In the genomic region with DNA sequence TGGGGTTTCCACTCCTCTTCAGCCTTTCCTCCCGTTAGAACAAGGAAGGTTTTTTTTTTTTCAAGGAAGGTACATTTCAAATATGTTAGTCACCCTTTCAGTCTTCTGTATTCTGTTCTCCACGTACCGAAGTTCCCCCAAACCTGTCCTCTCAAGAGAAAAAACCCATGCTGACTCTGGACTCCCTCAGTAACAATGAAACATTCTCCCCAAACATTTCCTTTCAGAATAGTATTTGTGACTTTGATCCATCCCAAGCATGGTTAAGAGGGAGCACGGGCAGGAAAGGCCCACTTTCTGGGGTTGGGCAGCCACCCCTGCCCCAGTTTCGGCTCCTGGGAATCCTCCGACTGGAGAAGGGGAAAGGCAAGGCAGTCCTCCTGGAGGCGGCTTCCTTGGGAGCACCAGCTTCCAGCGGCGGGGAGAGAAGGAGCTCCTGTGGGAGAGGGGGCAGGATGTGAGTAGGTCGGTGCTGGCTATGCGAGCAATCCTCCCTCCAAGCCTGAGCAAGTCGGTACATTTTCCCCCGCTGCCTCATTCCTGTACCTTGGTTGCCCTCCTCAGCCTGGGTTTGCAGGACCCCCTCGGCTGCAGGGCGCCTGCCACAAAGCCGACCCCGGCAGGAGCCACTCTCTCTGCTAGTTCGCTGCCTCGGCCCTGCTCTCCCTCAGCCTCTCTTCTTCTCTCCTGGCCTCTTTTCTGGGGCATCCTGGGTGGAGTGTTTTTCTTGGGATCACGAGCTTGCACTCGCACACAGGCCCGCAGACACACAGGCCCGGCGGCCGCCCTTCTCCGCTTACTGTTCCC, we compare ENCODE assay signal across 8 cellular contexts. TPM values are rescaled to one million over a fixed set of nuclear protein-coding genes. Genes with fewer than 3 reads are reported as not detected.
DNase-seq lines count a peak whose midpoint lies in the region; ATAC-seq and TF ChIP-seq lines count a peak whose summit lies in the region.

No MANE protein-coding gene starts in this region.

- no peak for TF ChIP-seq POLR2A in prostate gland (IDR thresholded peaks at IDR 0.05)

- WGBS in prostate gland: 30% methylated on average over 26 of the region's 26 CpGs

- peaks cover 35% of the 10 kb centered on the region for H3K36me3 ChIP-seq in SJSA1
- no peaks in the 10 kb centered on the region for H3K36me3 ChIP-seq in fibroblast of lung (ENCODE audit: control insufficient read depth, insufficient read depth, low read length)
- no peaks in the 10 kb centered on the region for H3K36me3 ChIP-seq in prostate gland

- no peak for TF ChIP-seq CTCF in fibroblast of lung (conservative IDR thresholded peaks at IDR 0.05 in 1 of 2, IDR thresholded peaks at IDR 0.05 in 1 of 2; ENCODE audit: low read depth in 1 of 2, low read length in 2 of 2)
- no peak for TF ChIP-seq CTCF in prostate gland (IDR thresholded peaks at IDR 0.05)

- H3K9ac ChIP-seq in fibroblast of lung (ENCODE audit: insufficient read depth, low read length): peak overlapping the region; percentile 93

- peaks cover 26% of the 10 kb centered on the region for H3K4me1 ChIP-seq in SJSA1 (replicated peaks)
- H3K4me1 ChIP-seq in fibroblast of lung (ENCODE audit: control insufficient read depth, extremely low read depth, insufficient read depth, low read length): peaks cover 4% of the 10 kb centered on the region
- H3K4me1 ChIP-seq in prostate gland (replicated peaks): peaks cover 5% of the 10 kb centered on the region

- H3K4me3 ChIP-seq in SJSA1 (peak overlapping the region; percentile 65), fibroblast of lung (replicated peaks in 1 of 4; ENCODE audit: control extremely low read depth in 1 of 4, insufficient read depth in 1 of 4, low read depth in 3 of 4, low read length in 4 of 4) (peak overlapping the region; percentile 70 to 93 (median 84)), prostate gland (peak overlapping the region; percentile 22 to 23)

- no peaks in the 10 kb centered on the region for H4K20me1 ChIP-seq in fibroblast of lung (ENCODE audit: control insufficient read depth, extremely low read depth, insufficient read depth, low read length)

- intact Hi-C loops in prostate gland (cut with DNase I): loop anchor here (2.0 to 10.0 kb wide), 2 partner anchors 15 to 233 kb away; a partner anchor contains a TSS

- no peaks in the 10 kb centered on the region for H3K27me3 ChIP-seq in SJSA1 (replicated peaks)
- H3K27me3 ChIP-seq in fibroblast of lung (ENCODE audit: control insufficient read depth, insufficient read depth, low read length): no peaks in the 10 kb centered on the region
- H3K27me3 ChIP-seq in prostate gland (replicated peaks; ENCODE audit: insufficient read depth): no peaks in the 10 kb centered on the region

- no peak for ATAC-seq in HG03442 (IDR thresholded peaks at IDR 0.05; ENCODE audit: unreplicated experiment)
- no peak for ATAC-seq in GM19467 (IDR thresholded peaks at IDR 0.05; ENCODE audit: unreplicated experiment)
- ATAC-seq in GM19035 (IDR thresholded peaks at IDR 0.05; ENCODE audit: unreplicated experiment): no peak

- peak; percentile 29 for DNase-seq in EH (ENCODE audit: low read depth)
- no peak for DNase-seq in SJSA1 (ENCODE audit: low read depth in 1 of 2, low spot score in 2 of 2)
- DNase-seq in fibroblast of lung (ENCODE audit: low read depth in 2 of 2): peak; percentile 53 to 55
- no peak for DNase-seq in prostate gland (ENCODE audit: low spot score)
- DNase-seq in cortex of kidney (lab: John Stamatoyannopoulos, UW): no peak

- H3K27ac ChIP-seq in SJSA1 (no peak overlapping the region), fibroblast of lung (ENCODE audit: insufficient read depth, low read length) (peak overlapping the region; percentile 95), prostate gland (peak overlapping the region; percentile 70 to 75)

- H3K79me2 ChIP-seq in fibroblast of lung (ENCODE audit: control insufficient read depth, insufficient read depth, low read length): peaks cover 62% of the 10 kb centered on the region

- peak overlapping the region; percentile 97 for H3K4me2 ChIP-seq in fibroblast of lung (ENCODE audit: extremely low read depth, insufficient read depth, low read length)

- no peaks in the 10 kb centered on the region for H3K9me3 ChIP-seq in SJSA1 (replicated peaks)
- no peaks in the 10 kb centered on the region for H3K9me3 ChIP-seq in fibroblast of lung (ENCODE audit: control insufficient read depth, insufficient read depth, low read depth, low read length)
- no peaks in the 10 kb centered on the region for H3K9me3 ChIP-seq in prostate gland

- H2AFZ ChIP-seq in fibroblast of lung (ENCODE audit: low read length): no peak overlapping the region

RNA-seq across cellular contexts. Expression of a gene that starts 2.1 kb away (rescaled TPM):
- total RNA-seq in SJSA1 (2014; rRNA removed; shearing (Covaris generic)): 2.0 and 5.8 TPM in 2 replicates
- total RNA-seq in fibroblast of lung (0.50 and 0.51 TPM in 2 replicates), prostate gland (1 to 10 TPM in 1 of 2 donors, not detected in 1; 2.1 TPM)
- 0.58 and 0.83 TPM in 2 replicates for polyA plus RNA-seq in fibroblast of lung
- 0.66 and 0.67 TPM in 2 replicates for polyA plus RNA-seq in fibroblast of lung (2012)
- polyA minus RNA-seq in fibroblast of lung (ENCODE audit: low replicate concordance): 1.1 TPM in 1 of 2 replicates, not detected in the other

RNA-seq across cellular contexts. Expression of a gene that starts 4.6 kb away (rescaled TPM):
- total RNA-seq in SJSA1 (2014; rRNA removed; shearing (Covaris generic)): 0.47 and 2.3 TPM in 2 replicates
- total RNA-seq in fibroblast of lung: 1.0 and 1.3 TPM in 2 replicates
- 2.3 and 2.6 TPM in 2 replicates for polyA plus RNA-seq in fibroblast of lung
- polyA plus RNA-seq in fibroblast of lung (2012): 1.4 and 2.2 TPM in 2 replicates
- polyA minus RNA-seq in fibroblast of lung (ENCODE audit: low replicate concordance): 2.1 and 2.3 TPM in 2 replicates
- total RNA-seq in prostate gland: 1 to 10 TPM in 1 of 2 donors, not detected in 1; 1.4 TPM

RNA-seq across cellular contexts. Expression of a gene that starts 32.7 kb away (rescaled TPM):
- total RNA-seq in SJSA1 (2014; rRNA removed; shearing (Covaris generic)): 0.58 TPM in 1 of 2 replicates, not detected in the other
- total RNA-seq in fibroblast of lung (0.33 and 0.51 TPM in 2 replicates), prostate gland (1 to 10 TPM; 1.4 to 1.8 TPM)
- 2.4 and 3.6 TPM in 2 replicates for polyA plus RNA-seq in fibroblast of lung
- polyA plus RNA-seq in fibroblast of lung (2012): 2.6 and 3.3 TPM in 2 replicates
- polyA minus RNA-seq in fibroblast of lung (ENCODE audit: low replicate concordance): 1.6 and 3.6 TPM in 2 replicates

RNA-seq across cellular contexts. Expression of a gene that starts 45.6 kb away (rescaled TPM):
- 0.79 and 0.81 TPM in 2 replicates for total RNA-seq in SJSA1 (2014; rRNA removed; shearing (Covaris generic))
- total RNA-seq in fibroblast of lung (18.3 and 22.1 TPM in 2 replicates), prostate gland (10 to 100 TPM in 1 of 2 donors, 1 to 10 TPM in 1; 3.7 to 12.9 TPM)
- 16.6 and 35.6 TPM in 2 replicates for polyA plus RNA-seq in fibroblast of lung
- 17.5 and 31.8 TPM in 2 replicates for polyA plus RNA-seq in fibroblast of lung (2012)
- 3.1 and 3.9 TPM in 2 replicates for polyA minus RNA-seq in fibroblast of lung (ENCODE audit: low replicate concordance)

RNA-seq across cellular contexts. Expression of a gene that starts 49.7 kb away (rescaled TPM):
- total RNA-seq in SJSA1 (2014; rRNA removed; shearing (Covaris generic)): 0.79 TPM in 1 of 2 replicates, not detected in the other
- total RNA-seq in fibroblast of lung (3.6 and 4.4 TPM in 2 replicates), prostate gland (1 to 10 TPM; 6.9 to 7.5 TPM)
- 0.70 and 1.2 TPM in 2 replicates for polyA plus RNA-seq in fibroblast of lung
- polyA plus RNA-seq in fibroblast of lung (2012): 1.6 and 3.8 TPM in 2 replicates
- polyA minus RNA-seq in fibroblast of lung (ENCODE audit: low replicate concordance): 0.30 and 1.6 TPM in 2 replicates

Comparison
In these comparisons a context has a peak if more than half of its experiments do, and no peak if none do; other contexts are left out.
1. DNase-seq: peak in EH (single experiment) and fibroblast of lung (2 of 2); none in SJSA1 (0 of 2), prostate gland (single experiment) and cortex of kidney (single experiment).
2. H3K4me3 ChIP-seq: peak in every context shown above with its lines; median percentile 84 in fibroblast of lung; 65 in SJSA1; 22 in prostate gland.